1 cellular context compared by ENCODE assay signal in genomic region chr15:37041042-37041441, GRCh38.
TF ChIP-seq lines count a peak whose summit lies in the region.

No MANE protein-coding gene starts in this region.

TF ChIP-seq in GM23338, 12 proteins besides CTCF, POLR2A, EP300 and RAD21 (continued from another document):
- TF ChIP-seq ETS1 (IDR thresholded peaks at IDR 0.05): no peak
